8 cellular contexts compared by ENCODE assay signal in the genomic region with DNA sequence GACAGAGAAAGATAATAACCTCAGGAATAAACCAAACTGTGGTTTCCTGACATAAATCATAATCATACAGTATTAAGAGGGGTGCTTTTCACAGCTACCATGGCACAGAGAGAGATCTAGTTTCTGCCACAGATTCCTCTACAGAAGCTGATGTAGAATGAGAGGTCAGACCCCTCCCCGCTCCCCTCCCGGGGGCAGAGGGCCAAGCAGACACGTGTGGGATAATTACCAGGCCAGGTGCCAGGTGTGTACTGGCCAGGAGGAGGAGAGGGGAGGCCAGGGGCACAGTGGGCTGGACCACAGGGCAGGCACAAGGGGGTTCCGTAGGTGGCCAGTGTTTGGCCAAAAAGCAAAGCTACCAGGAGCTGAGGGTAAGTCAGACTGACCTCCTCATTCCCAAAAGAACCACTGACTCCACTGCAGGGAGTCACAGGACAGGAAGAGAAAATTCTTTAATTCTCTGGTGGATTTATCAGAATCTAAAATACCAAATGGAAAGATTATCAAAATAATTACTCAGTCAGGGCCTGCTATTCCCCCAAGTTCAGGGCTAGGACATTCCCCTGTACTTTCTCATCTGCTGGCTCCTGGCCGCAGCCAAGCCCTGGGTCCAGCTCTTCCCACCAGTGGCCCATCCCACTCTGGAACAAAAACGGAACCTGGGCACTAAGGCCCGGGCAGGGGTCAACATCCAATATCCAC. TPM values are rescaled to one million over a fixed set of nuclear protein-coding genes. Genes with fewer than 3 reads are reported as not detected.
DNase-seq lines count a peak whose midpoint lies in the region; TF ChIP-seq lines count a peak whose summit lies in the region.
"Had no signal": no experiment of that assay in that cellular context is flagged by ENCODE, and none has a peak within 500 bp of the region (broad histone marks: within the 10 kb centered on the region; RNA-seq: fewer than 3 reads in every experiment).

No MANE protein-coding gene starts in this region.

- H3K36me3 Mint-ChIP-seq in activated naive CD8-positive, alpha-beta T cell treated with anti-CD3 and anti-CD28 coated beads for 36 hours = peaks cover 5% of the 10 kb centered on the region
- peaks cover 2 to 15% (median 4%) of the 10 kb centered on the region in 3 donors for H3K36me3 Mint-ChIP-seq in immature natural killer cell

- H3K27ac Mint-ChIP-seq in activated naive CD8-positive, alpha-beta T cell treated with anti-CD3 and anti-CD28 coated beads for 36 hours = peak overlapping the region; percentile 84
- H3K27ac Mint-ChIP-seq in immature natural killer cell = peak overlapping the region in 3 of 6 donors; percentile 3 to 56 (median 12)

- TF ChIP-seq CTCF in stomach (IDR thresholded peaks at IDR 0.05) = no peak

- peak overlapping the region; percentile 41 to 88 (median 83) for H3K27ac ChIP-seq in stomach

- H3K4me1 Mint-ChIP-seq in activated naive CD8-positive, alpha-beta T cell treated with anti-CD3 and anti-CD28 coated beads for 36 hours = peaks cover 60% of the 10 kb centered on the region
- peaks cover 43 to 54% of the 10 kb centered on the region in 2 donors for H3K4me1 Mint-ChIP-seq in immature natural killer cell

- TF ChIP-seq POLR2A in stomach (IDR thresholded peaks at IDR 0.05) = no peak

- H3K4me3 ChIP-seq in stomach = no peak overlapping the region

- H3K9me3 Mint-ChIP-seq in activated naive CD8-positive, alpha-beta T cell treated with anti-CD3 and anti-CD28 coated beads for 36 hours = no peaks in the 10 kb centered on the region
- H3K9me3 Mint-ChIP-seq in immature natural killer cell = no peaks in the 10 kb centered on the region

- DNase-seq in KG1 (lab: John Stamatoyannopoulos, UW) = peak; percentile 47
- DNase-seq in activated naive CD8-positive, alpha-beta T cell treated with anti-CD3 and anti-CD28 coated beads for 36 hours = peak; percentile 19
- DNase-seq in immature natural killer cell = no peak
- DNase-seq in stomach = no peak
- no peak for DNase-seq in NCI-H1092 treated with DMSO at 0.1 percent for 48 hours (lab: John Stamatoyannopoulos, UW)
- DNase-seq in activated gamma-delta T cell (lab: John Stamatoyannopoulos, UW) = no peak
- no peak for DNase-seq in HuH-7.5 (ENCODE audit: low spot score)
- DNase-seq: amygdala had no signal

- TF ChIP-seq EP300 in stomach (IDR thresholded peaks at IDR 0.05) = no peak

- H3K27me3 ChIP-seq in stomach = peaks cover 0 to 10% (median 0%) of the 10 kb centered on the region in 3 donors

- no peaks in the 10 kb centered on the region for H3K9me3 ChIP-seq in stomach

- H3K4me1 ChIP-seq in stomach = peaks cover 17 to 53% (median 41%) of the 10 kb centered on the region in 4 donors

- peaks cover 0 to 11% (median 6%) of the 10 kb centered on the region in 4 donors for H3K36me3 ChIP-seq in stomach

- intact Hi-C loops in stomach (cut with DNase I; ENCODE audit: low total_unique reads) = loop anchor here (10.0 kb wide), 1 partner anchor 49 kb away; the partner anchor contains the start of gene PRDM15

- H3K4me3 Mint-ChIP-seq in activated naive CD8-positive, alpha-beta T cell treated with anti-CD3 and anti-CD28 coated beads for 36 hours = peak overlapping the region; percentile 69
- peak overlapping the region in 3 of 5 donors; percentile 10 to 35 (median 32) for H3K4me3 Mint-ChIP-seq in immature natural killer cell

- 51 to 63% (median 52%) methylated on average over 7 of the region's 7 CpGs for WGBS in stomach, 5 donors

- no peaks in the 10 kb centered on the region for H3K27me3 Mint-ChIP-seq in activated naive CD8-positive, alpha-beta T cell treated with anti-CD3 and anti-CD28 coated beads for 36 hours
- H3K27me3 Mint-ChIP-seq in immature natural killer cell (ENCODE audit: low read depth in 3 of 3) = peaks cover 0 to 2% (median 0%) of the 10 kb centered on the region in 3 donors

RNA-seq across cellular contexts. Expression of gene C2CD2, which starts 30.0 kb away (rescaled TPM):
- 1 to 10 TPM; 6.3 to 7.6 TPM for total RNA-seq in activated naive CD8-positive, alpha-beta T cell treated with anti-CD3 and anti-CD28 coated beads for 36 hours
- polyA plus RNA-seq in immature natural killer cell (1 to 10 TPM in 2 of 3 donors, not detected in 1; 2.1 TPM), stomach (1 to 10 TPM; 4.6 to 9.5 (median 6.1) TPM)
- 10 to 100 TPM; 13.4 to 31.9 (median 18.7) TPM for total RNA-seq in stomach

RNA-seq across cellular contexts. Expression of gene PRDM15, which starts 44.6 kb away (rescaled TPM):
- 10 to 100 TPM in 1 of 2 experiments, 1 to 10 TPM in 1; 9.3 to 10.1 TPM for total RNA-seq in activated naive CD8-positive, alpha-beta T cell treated with anti-CD3 and anti-CD28 coated beads for 36 hours
- polyA plus RNA-seq in immature natural killer cell (1 to 10 TPM in 2 of 3 donors, not detected in 1; 1.3 to 3.5 TPM), stomach (1 to 10 TPM in 2 of 3 donors, under 1 TPM in 1; 0.92 to 2.6 (median 1.4) TPM)
- 10 to 100 TPM in 2 of 5 donors, 1 to 10 TPM in 3; 2.6 to 44.6 (median 10.0) TPM for total RNA-seq in stomach

Comparison
In these comparisons a context has a peak if more than half of its experiments do, and no peak if none do; other contexts are left out.
1. DNase-seq: peak in KG1 (single experiment) and activated naive CD8-positive, alpha-beta T cell treated with anti-CD3 and anti-CD28 coated beads for 36 hours (single experiment); none in immature natural killer cell (0 of 3), stomach (single experiment), NCI-H1092 treated with DMSO at 0.1 percent for 48 hours (single experiment), activated gamma-delta T cell (single experiment) and HuH-7.5 (single experiment).